21 cellular contexts compared by ENCODE assay signal in genomic region chr6:51598171-51598570, GRCh38.
DNase-seq lines count a peak whose midpoint lies in the region; ATAC-seq and TF ChIP-seq lines count a peak whose summit lies in the region.
"Had no signal": no experiment of that assay in that cellular context is flagged by ENCODE, and none has a peak within 500 bp of the region (broad histone marks: within the 10 kb centered on the region; RNA-seq: fewer than 3 reads in every experiment).

No MANE protein-coding gene starts in this region.

- intact Hi-C loops in left ventricle myocardium superior (cut with micrococcal nuclease): no loop called here
- intact Hi-C loops in left cardiac atrium (cut with DNase I): no loop called here
- intact Hi-C loops in lower leg skin (cut with DNase I; ENCODE audit: low total_unique reads): no loop called here

- no CpG with 5 or more reads among the region's 18 CpGs for WGBS in neuronal stem cell (ENCODE audit: extremely low coverage in 2 of 2, insufficient read length in 2 of 2, insufficient replicate concordance in 1 of 2), 2 donors
- 92 to 96% methylated on average over 15 to 18 of the region's 18 CpGs for WGBS in lower leg skin, 2 donors

- TF ChIP-seq POLR2A in lower leg skin (IDR thresholded peaks at IDR 0.05): no peak

- H3K18ac ChIP-seq in neuronal stem cell (ENCODE audit: low read length): no peak overlapping the region

- no peak overlapping the region for H2BK120ac ChIP-seq in neuronal stem cell (ENCODE audit: low read depth, low read length)

- no peak overlapping the region for H2BK12ac ChIP-seq in neuronal stem cell (ENCODE audit: low read length)

- no peak overlapping the region for H2BK5ac ChIP-seq in neuronal stem cell (ENCODE audit: low read length)

- no peak overlapping the region for H3K23ac ChIP-seq in neuronal stem cell (ENCODE audit: low read depth, low read length, poor library complexity)

- H3K4me1 ChIP-seq in neuronal stem cell (ENCODE audit: control insufficient read depth in 2 of 2, insufficient read depth in 1 of 2, low read depth in 1 of 2, low read length in 2 of 2): no peaks in the 10 kb centered on the region
- H3K4me1 ChIP-seq: BE2C had no signal

- H3K4ac ChIP-seq in neuronal stem cell (ENCODE audit: low read length): no peak overlapping the region

- no peak overlapping the region for H2AFZ ChIP-seq in neuronal stem cell (ENCODE audit: low read length)

- H2BK15ac ChIP-seq in neuronal stem cell (ENCODE audit: low read length): no peak overlapping the region

- H3K4me3 ChIP-seq in neuronal stem cell (ENCODE audit: low read length in 2 of 2): no peak overlapping the region
- no peak overlapping the region for H3K4me3 ChIP-seq in lower leg skin (ENCODE audit: low read depth, poor library complexity, severe bottlenecking)
- H3K4me3 ChIP-seq: BLaER1, GM12878 had no signal

- DNase-seq in left ventricle myocardium superior: peak; percentile 17
- DNase-seq in left cardiac atrium: no peak
- DNase-seq in neuronal stem cell (ENCODE audit: low spot score): no peak
- no peak for DNase-seq in lower leg skin (ENCODE audit: low spot score in 2 of 2)
- no peak for DNase-seq in NCI-H1092 treated with DMSO at 0.1 percent for 48 hours (lab: John Stamatoyannopoulos, UW)
- DNase-seq: 8988T; ACHN; BE2C; C1 segment of cervical spinal cord; CD4-positive, alpha-beta memory T cell; CD4-positive, CD25-positive, alpha-beta regulatory T cell; COR-L47; DMS 273 treated with DMSO at 0.1 percent for 48 hours; DMS153; DMS53; DMS79; DND-41; EL; GDM1 had no signal

- peak overlapping the region; percentile 38 for H3K14ac ChIP-seq in neuronal stem cell (ENCODE audit: low read length)

- H3K27ac ChIP-seq in neuronal stem cell (replicated peaks; ENCODE audit: low read length): no peak overlapping the region
- H3K27ac ChIP-seq: BLaER1 had no signal

- H3K79me1 ChIP-seq in neuronal stem cell (ENCODE audit: low read depth, low read length): no peaks in the 10 kb centered on the region

- H4K91ac ChIP-seq in neuronal stem cell (ENCODE audit: low read depth, low read length, poor library complexity): no peak overlapping the region

- peaks cover 0 to 1% of the 10 kb centered on the region in 2 donors for H3K9me3 ChIP-seq in neuronal stem cell (replicated peaks in 1 of 2; ENCODE audit: control insufficient read depth in 2 of 2, insufficient read depth in 1 of 2, low read depth in 1 of 2, low read length in 2 of 2)
- H3K9me3 ChIP-seq: BE2C had no signal

- H3K36me3 ChIP-seq in neuronal stem cell (replicated peaks in 1 of 2; ENCODE audit: control insufficient read depth in 2 of 2, insufficient read depth in 2 of 2, low read length in 2 of 2): no peaks in the 10 kb centered on the region
- H3K36me3 ChIP-seq: BE2C, BLaER1 had no signal

- H4K8ac ChIP-seq in neuronal stem cell (ENCODE audit: low read depth, low read length): no peak overlapping the region

- H3K27me3 ChIP-seq in neuronal stem cell (ENCODE audit: control insufficient read depth in 3 of 3, insufficient read depth in 3 of 3, low read depth in 1 of 3, low read length in 3 of 3): no peaks in the 10 kb centered on the region
- H3K27me3 ChIP-seq: BE2C, BLaER1 had no signal

- no peak overlapping the region for H3K4me2 ChIP-seq in neuronal stem cell (ENCODE audit: insufficient read depth, low read length, poor library complexity, severe bottlenecking)
- H3K4me2 ChIP-seq: BLaER1 had no signal

- TF ChIP-seq CTCF in lower leg skin (IDR thresholded peaks at IDR 0.05): no peak

- ATAC-seq in left ventricle myocardium superior (no peak), left cardiac atrium (no peak)
- ATAC-seq: GM12878 had no signal

- H3K9ac ChIP-seq in neuronal stem cell (ENCODE audit: low read depth, low read length, poor library complexity): no peak overlapping the region
- H3K9ac ChIP-seq: BLaER1 had no signal

- no peak overlapping the region for H2AK5ac ChIP-seq in neuronal stem cell (ENCODE audit: low read depth, low read length)
